27 cellular contexts compared by ENCODE assay signal in the genomic region with DNA sequence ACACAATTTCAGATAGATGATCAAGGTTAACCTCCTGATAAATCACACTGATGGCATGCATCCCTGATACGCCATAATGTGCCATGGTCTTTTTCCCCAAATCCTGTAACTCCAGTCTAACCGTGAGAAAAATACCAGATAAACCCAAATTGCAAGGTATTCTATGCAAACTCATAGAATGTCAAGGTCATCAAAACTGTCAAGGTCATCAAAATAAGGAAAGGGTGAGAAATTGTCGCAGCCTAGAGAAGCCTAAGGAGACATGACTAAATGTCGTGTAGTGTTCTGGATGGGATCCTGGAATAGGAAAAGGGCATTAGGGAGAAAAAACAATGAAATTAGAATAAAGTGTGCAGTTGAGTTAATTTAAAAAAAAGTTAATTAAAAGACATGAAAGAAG. TPM values are rescaled to one million over a fixed set of nuclear protein-coding genes. Genes with fewer than 3 reads are reported as not detected.
DNase-seq lines count a peak whose midpoint lies in the region; ATAC-seq, FAIRE-seq and TF ChIP-seq lines count a peak whose summit lies in the region.
"Had no signal": no experiment of that assay in that cellular context is flagged by ENCODE, and none has a peak within 500 bp of the region (broad histone marks: within the 10 kb centered on the region; RNA-seq: fewer than 3 reads in every experiment).

No MANE protein-coding gene starts in this region.

- H2AFZ ChIP-seq in HepG2 (ENCODE audit: low read length) (no peak overlapping the region), K562 (ENCODE audit: low read depth, low read length) (no peak overlapping the region)

- H3K9me1 ChIP-seq in K562 (ENCODE audit: control insufficient read depth, insufficient read depth, low read length): no peaks in the 10 kb centered on the region

- no peak for DNase-seq in HepG2 (ENCODE audit: low spot score)
- no peak for DNase-seq in right lobe of liver
- no peak for DNase-seq in K562 (ENCODE audit: extremely low read depth in 1 of 4, low spot score in 3 of 4)
- no peak for DNase-seq in glutamatergic neuron
- no peak for DNase-seq in left cardiac atrium
- DNase-seq: ACHN; BE2C; C1 segment of cervical spinal cord; CD4-positive, alpha-beta memory T cell; CD4-positive, CD25-positive, alpha-beta regulatory T cell; CD8-positive, alpha-beta memory T cell; COR-L47; DMS 273 treated with DMSO at 0.1 percent for 48 hours; DMS153; DMS53; DMS79; DND-41; EL; GDM1 had no signal

- POLR2A ChIA-PET in HepG2 (lab: Yijun Ruan, JAX) (no interaction called here), K562 (lab: Yijun Ruan, JAX) (no interaction called here)

- peak overlapping the region; percentile 4 for H3K27ac Mint-ChIP-seq in glutamatergic neuron (ENCODE audit: unreplicated experiment)
- H3K27ac Mint-ChIP-seq: CD14-positive monocyte; CD4-positive, alpha-beta memory T cell had no signal

- H3K36me3 ChIP-seq in HepG2 (replicated peaks in 1 of 2; ENCODE audit: control insufficient read depth in 1 of 2, insufficient read depth in 2 of 2, low read length in 2 of 2) (no peaks in the 10 kb centered on the region; a peak in 1 of 5 replicates), right lobe of liver (peaks cover 0 to 5% (median 0%) of the 10 kb centered on the region in 4 donors), K562 (ENCODE audit: control insufficient read depth, insufficient read depth, low read length) (no peaks in the 10 kb centered on the region), gastroesophageal sphincter (peaks cover 0 to 49% of the 10 kb centered on the region in 2 donors)
- H3K36me3 ChIP-seq: BE2C, BLaER1 had no signal

- H3K9me3 ChIP-seq in HepG2 (ENCODE audit: low read length): no peaks in the 10 kb centered on the region
- H3K9me3 ChIP-seq in right lobe of liver: no peaks in the 10 kb centered on the region
- H3K9me3 ChIP-seq in K562 (replicated peaks; ENCODE audit: control insufficient read depth, insufficient read depth, low read depth, low read length): no peaks in the 10 kb centered on the region
- H3K9me3 ChIP-seq in gastroesophageal sphincter: peaks cover 0 to 4% (median 0%) of the 10 kb centered on the region in 3 donors
- H3K9me3 ChIP-seq: BE2C had no signal

- TF ChIP-seq POLR2A in HepG2 (IDR thresholded peaks at IDR 0.05; ENCODE audit: insufficient read depth in 1 of 2, low read depth in 2 of 2, low read length in 2 of 2) (no peak), right lobe of liver (IDR thresholded peaks at IDR 0.05) (no peak), K562 (conservative IDR thresholded peaks at IDR 0.05) (no peak), gastroesophageal sphincter (IDR thresholded peaks at IDR 0.05) (no peak)

- peaks cover 12% of the 10 kb centered on the region for H3K9me3 Mint-ChIP-seq in glutamatergic neuron (ENCODE audit: unreplicated experiment)
- H3K9me3 Mint-ChIP-seq: CD4-positive, alpha-beta memory T cell; CD8-positive, alpha-beta memory T cell had no signal

- peaks cover 31% of the 10 kb centered on the region for H3K4me1 Mint-ChIP-seq in glutamatergic neuron (ENCODE audit: low read depth, unreplicated experiment)

- BruUV-seq in HepG2 (replicated peaks; lab: Mats Ljungman, UMichigan) (no TSS peak), K562 (replicated peaks; lab: Mats Ljungman, UMichigan) (no TSS peak)

- WGBS in HepG2 (ENCODE audit: low lambda C conversion rate): 93% methylated on average over 4 of the region's 4 CpGs
- WGBS in right lobe of liver (ENCODE audit: insufficient coverage, low coverage, low lambda C conversion rate, missing lambda C conversion rate): 89% methylated on average over 4 of the region's 4 CpGs
- WGBS in K562 (ENCODE audit: insufficient coverage, low coverage, missing lambda C conversion rate): 61% methylated on average over 4 of the region's 4 CpGs
- WGBS in gastroesophageal sphincter (ENCODE audit: low coverage in 1 of 2), 2 donors: 92 to 100% methylated on average over 3 to 4 of the region's 4 CpGs

- no peak overlapping the region for H3K4me3 Mint-ChIP-seq in glutamatergic neuron (ENCODE audit: unreplicated experiment)
- H3K4me3 Mint-ChIP-seq: CD14-positive monocyte; CD4-positive, alpha-beta memory T cell; CD4-positive, CD25-positive, alpha-beta regulatory T cell; CD8-positive, alpha-beta memory T cell had no signal

- CTCF ChIA-PET in HepG2 (lab: Yijun Ruan, JAX; ENCODE audit: low intra/inter-chr PET ratio, low total read pairs) (no interaction called here), K562 (lab: Yijun Ruan, JAX; ENCODE audit: low intra/inter-chr PET ratio) (no interaction called here)

- no peak overlapping the region for H3K4me2 ChIP-seq in HepG2 (ENCODE audit: low read depth, low read length)
- H3K4me2 ChIP-seq in K562 (ENCODE audit: insufficient read depth, low read length): no peak overlapping the region
- H3K4me2 ChIP-seq: BLaER1 had no signal

- H4K20me1 ChIP-seq in HepG2 (ENCODE audit: insufficient read depth, low read length): no peaks in the 10 kb centered on the region
- no peaks in the 10 kb centered on the region for H4K20me1 ChIP-seq in K562 (replicated peaks; ENCODE audit: control insufficient read depth, insufficient read depth, low read length)
- H4K20me1 ChIP-seq: BLaER1 had no signal

- H3K27me3 Mint-ChIP-seq in glutamatergic neuron (ENCODE audit: unreplicated experiment): peaks cover 3% of the 10 kb centered on the region
- H3K27me3 Mint-ChIP-seq: CD4-positive, alpha-beta memory T cell; CD4-positive, CD25-positive, alpha-beta regulatory T cell; CD8-positive, alpha-beta memory T cell had no signal

- H3K4me3 ChIP-seq in HepG2 (replicated peaks in 1 of 3; ENCODE audit: insufficient read depth in 1 of 3, low read depth in 2 of 3, low read length in 3 of 3) (no peak overlapping the region), right lobe of liver (no peak overlapping the region), K562 (no peak overlapping the region), gastroesophageal sphincter (no peak overlapping the region)
- H3K4me3 ChIP-seq: BLaER1, GM12878 had no signal

- ATAC-seq in HepG2 (no peak), right lobe of liver (no peak), K562 (no peak), left cardiac atrium (no peak), gastroesophageal sphincter (no peak)
- ATAC-seq: GM12878 had no signal

- no peaks in the 10 kb centered on the region for H3K36me3 Mint-ChIP-seq in glutamatergic neuron (ENCODE audit: unreplicated experiment)

- H3K79me2 ChIP-seq in HepG2 (ENCODE audit: insufficient read depth, low read length) (peaks cover 3% of the 10 kb centered on the region), K562 (ENCODE audit: control insufficient read depth, insufficient read depth, low read length) (peaks cover 6% of the 10 kb centered on the region; the same call in 2 of the 3 replicates)

- in situ Hi-C loops in HepG2 (cut with HindIII; ENCODE audit: extremely low pct_ligation_motif_present, low pct_unique_long_range_greater_than_20kb) (no loop called here), K562 (cut with MboI) (loop anchor here (25.0 kb wide), 2 partner anchors 218 to 943 kb away; no protein-coding TSS in a partner anchor)

- H3K27me3 ChIP-seq in HepG2 (ENCODE audit: control insufficient read depth in 1 of 2, insufficient read depth in 2 of 2, low read length in 2 of 2): no peaks in the 10 kb centered on the region
- H3K27me3 ChIP-seq in right lobe of liver: no peaks in the 10 kb centered on the region
- no peaks in the 10 kb centered on the region for H3K27me3 ChIP-seq in K562 (ENCODE audit: control insufficient read depth in 2 of 2, insufficient read depth in 2 of 2, low read length in 2 of 2)
- H3K27me3 ChIP-seq in gastroesophageal sphincter: no peaks in the 10 kb centered on the region
- H3K27me3 ChIP-seq: BE2C, BLaER1 had no signal

- H3K4me1 ChIP-seq in HepG2 (ENCODE audit: insufficient read depth, low read length) (peaks cover 20% of the 10 kb centered on the region), right lobe of liver (no peaks in the 10 kb centered on the region), K562 (replicated peaks in 1 of 2; ENCODE audit: control insufficient read depth in 2 of 2, insufficient read depth in 2 of 2, low read length in 2 of 2) (peaks cover under 1 to 8% of the 10 kb centered on the region in 2 experiments; a peak in 4 of 5 replicates), gastroesophageal sphincter (peaks cover 0 to 22% (median 7%) of the 10 kb centered on the region in 3 donors)
- H3K4me1 ChIP-seq: BLaER1 had no signal

- no peak overlapping the region for H3K27ac ChIP-seq in HepG2 (ENCODE audit: extremely low read length, insufficient read depth, low read length)
- no peak overlapping the region for H3K27ac ChIP-seq in right lobe of liver
- no peak overlapping the region for H3K27ac ChIP-seq in K562 (ENCODE audit: extremely low read depth, low read depth, low read length)
- no peak overlapping the region for H3K27ac ChIP-seq in gastroesophageal sphincter
- H3K27ac ChIP-seq: 22Rv1, BLaER1 had no signal

- FAIRE-seq in HepG2 (lab: Jason Lieb, UNC) (no peak), K562 (lab: Jason Lieb, UNC) (no peak)
- FAIRE-seq: GM12878, GM12892, GM18507 had no signal

- H3K9ac ChIP-seq in HepG2 (ENCODE audit: insufficient read depth, low read depth, low read length) (no peak overlapping the region), K562 (ENCODE audit: insufficient read depth in 1 of 2, low read depth in 2 of 2, low read length in 2 of 2) (no peak overlapping the region)
- H3K9ac ChIP-seq: BLaER1 had no signal

- TF ChIP-seq RAD21 in HepG2 (CRISPR knock-in tag; IDR thresholded peaks at IDR 0.05) (no peak), K562 (CRISPR knock-in tag; conservative IDR thresholded peaks at IDR 0.05 in 1 of 2, IDR thresholded peaks at IDR 0.05 in 1 of 2) (no peak)

- TF ChIP-seq CTCF in HepG2 (CRISPR knock-in tag; IDR thresholded peaks at IDR 0.05): no peak
- TF ChIP-seq CTCF in right lobe of liver (IDR thresholded peaks at IDR 0.05): no peak
- TF ChIP-seq CTCF in K562 (IDR thresholded peaks at IDR 0.05 in 2 of 3, conservative IDR thresholded peaks at IDR 0.05 in 1 of 3; ENCODE audit: insufficient read depth in 2 of 3, low read depth in 1 of 3, low read length in 3 of 3): no peak
- no peak for TF ChIP-seq CTCF in glutamatergic neuron (IDR thresholded peaks at IDR 0.05; ENCODE audit: partially characterized antibody, unreplicated experiment)
- no peak for TF ChIP-seq CTCF in gastroesophageal sphincter (IDR thresholded peaks at IDR 0.05)

- intact Hi-C loops in HepG2 (cut with micrococcal nuclease; ENCODE audit: unreplicated experiment): no loop called here
- intact Hi-C loops in right lobe of liver (cut with DNase I): no loop called here
- intact Hi-C loops in K562 (cut with micrococcal nuclease): no loop called here
- intact Hi-C loops in left cardiac atrium (cut with DNase I): loop anchor here in 1 of 2 donors (10.0 kb wide), 1 partner anchor 416 kb away; no protein-coding TSS in a partner anchor

- no peak for TF ChIP-seq EP300 in HepG2 (IDR thresholded peaks at IDR 0.05; ENCODE audit: low read depth in 2 of 2, low read length in 2 of 2)
- no peak for TF ChIP-seq EP300 in HepG2 (CRISPR knock-in tag; IDR thresholded peaks at IDR 0.05; ENCODE audit: borderline replicate concordance)
- TF ChIP-seq EP300 in K562 (IDR thresholded peaks at IDR 0.05; ENCODE audit: low read length): no peak
- TF ChIP-seq EP300 in gastroesophageal sphincter (IDR thresholded peaks at IDR 0.05): no peak

RNA-seq across cellular contexts. Expression of a gene that starts 4.7 kb away (rescaled TPM):
- total RNA-seq in HepG2 (2016; rRNA removed; fragmentation: Illumina TruSeq; extraction: Trizol): 11.6 and 13.3 TPM in 2 replicates
- total RNA-seq in HepG2 (2016; cell fraction: cytosol; rRNA removed; fragmentation: Illumina TruSeq; extraction: Trizol; ENCODE audit: low read depth): 1.5 and 4.2 TPM in 2 replicates
- 10.8 and 17.7 TPM in 2 replicates for total RNA-seq in HepG2 (2016; cell fraction: insoluble cytoplasmic fraction; rRNA removed; fragmentation: Illumina TruSeq; extraction: Trizol)
- 2.4 and 3.7 TPM in 2 replicates for total RNA-seq in HepG2 (2016; cell fraction: membrane; rRNA removed; fragmentation: Illumina TruSeq; extraction: Trizol)
- total RNA-seq in HepG2 (2016; cell fraction: nucleus; rRNA removed; fragmentation: Illumina TruSeq; extraction: Trizol): 19.9 and 22.6 TPM in 2 replicates
- 4.0 and 5.4 TPM in 2 replicates for polyA plus RNA-seq in HepG2 (2011; rRNA removed)
- 1.7 and 2.4 TPM in 2 replicates for polyA plus RNA-seq in HepG2 (2011; cell fraction: cytosol; rRNA removed)
- 13.0 and 16.1 TPM in 2 replicates for polyA plus RNA-seq in HepG2 (2011; cell fraction: nucleus; rRNA removed)
- polyA plus RNA-seq in HepG2 (2012): 2.4 and 3.4 TPM in 2 replicates
- polyA plus RNA-seq in HepG2 (2016; cell fraction: cytosol; fragmentation: Illumina TruSeq; extraction: Trizol; ENCODE audit: low read depth): 0.66 and 1.2 TPM in 2 replicates
- 7.8 and 11.9 TPM in 2 replicates for polyA plus RNA-seq in HepG2 (2016; cell fraction: insoluble cytoplasmic fraction; fragmentation: Illumina TruSeq; extraction: Trizol; ENCODE audit: low read depth)
- polyA plus RNA-seq in HepG2 (2016; cell fraction: membrane; fragmentation: Illumina TruSeq; extraction: Trizol; ENCODE audit: low read depth): 1.2 and 1.5 TPM in 2 replicates
- 10.1 and 15.5 TPM in 2 replicates for polyA plus RNA-seq in HepG2 (2016; cell fraction: nucleus; fragmentation: Illumina TruSeq; extraction: Trizol; ENCODE audit: insufficient read depth, low read depth)
- polyA minus RNA-seq in HepG2 (2011; rRNA and poly(A)+ RNA removed; ENCODE audit: low replicate concordance): 4.6 and 13.0 TPM in 2 replicates
- 1.9 and 3.1 TPM in 2 replicates for polyA minus RNA-seq in HepG2 (2011; cell fraction: cytosol; rRNA and poly(A)+ RNA removed)
- 32.6 and 33.7 TPM in 2 replicates for polyA minus RNA-seq in HepG2 (2011; cell fraction: nucleus; rRNA and poly(A)+ RNA removed)
- 1 to 10 TPM; 5.1 to 8.9 (median 7.2) TPM for total RNA-seq in right lobe of liver
- total RNA-seq in K562 (2011; cell fraction: chromatin; rRNA removed; ENCODE audit: low replicate concordance): 28.3 and 44.1 TPM in 2 replicates
- 12.5 and 15.3 TPM in 2 replicates for total RNA-seq in K562 (2011; cell fraction: nucleolus; rRNA removed)
- total RNA-seq in K562 (2011; cell fraction: nucleoplasm; rRNA removed): 13.1 and 21.4 TPM in 2 replicates
- 10.0 and 18.9 TPM in 2 replicates for total RNA-seq in K562 (2014; rRNA removed)
- 15.1 and 15.3 TPM in 2 replicates for total RNA-seq in K562 (2014; rRNA removed; fragmentation: Illumina TruSeq; extraction: Trizol)
- total RNA-seq in K562 (2015; rRNA removed; fragmentation: Illumina TruSeq; extraction: Trizol): 16.0 and 18.9 TPM in 2 replicates
- total RNA-seq in K562 (2021): 8.4 and 8.5 TPM in 2 replicates
- polyA plus RNA-seq in K562 (2011; rRNA removed): 10.2 and 13.4 TPM in 2 replicates
- 4.3 and 4.8 TPM in 2 replicates for polyA plus RNA-seq in K562 (2011; cell fraction: cytosol; rRNA removed)
- 37.7 and 40.7 TPM in 2 replicates for polyA plus RNA-seq in K562 (2011; cell fraction: nucleus; rRNA removed)
- polyA plus RNA-seq in K562 (2012): 7.1 and 9.9 TPM in 2 replicates
- 12.1 and 14.0 TPM in 2 replicates for polyA plus RNA-seq in K562 (2014; fragmentation: Illumina TruSeq; extraction: Trizol)
- polyA plus RNA-seq in K562 (2014; fragmentation: Nextera tagmentation; extraction: Ambion mirVana): 1 to 10 TPM; 5.1 to 9.1 TPM
- polyA plus RNA-seq in K562 (2014; rRNA removed): 9.4 and 19.9 TPM in 2 replicates
- polyA minus RNA-seq in K562 (2011; rRNA and poly(A)+ RNA removed): 13.0 and 20.5 TPM in 2 replicates
- 2.5 and 7.3 TPM in 2 replicates for polyA minus RNA-seq in K562 (2011; cell fraction: cytosol; rRNA and poly(A)+ RNA removed)
- polyA minus RNA-seq in K562 (2011; cell fraction: nucleus; rRNA and poly(A)+ RNA removed): 26.5 and 41.2 TPM in 2 replicates
- 9.2 TPM for total RNA-seq in glutamatergic neuron (ENCODE audit: unreplicated experiment)
- total RNA-seq in left cardiac atrium: 1 to 10 TPM; 4.2 to 5.4 TPM
- total RNA-seq in gastroesophageal sphincter: 10 to 100 TPM; 10.8 to 23.5 (median 17.2) TPM
- total RNA-seq: A673 had no signal
